In genomic region chr3:112302061-112302830, GRCh38 we compare ENCODE assay signal across 16 cellular contexts. TPM values are rescaled to one million over a fixed set of nuclear protein-coding genes. Genes with fewer than 3 reads are reported as not detected.
DNase-seq lines count a peak whose midpoint lies in the region; ATAC-seq and TF ChIP-seq lines count a peak whose summit lies in the region.
"Had no signal": no experiment of that assay in that cellular context is flagged by ENCODE, and none has a peak within 500 bp of the region (broad histone marks: within the 10 kb centered on the region; RNA-seq: fewer than 3 reads in every experiment).

No MANE protein-coding gene starts in this region.

- intact Hi-C loops in heart left ventricle (cut with DNase I) (no loop called here), tibial artery (cut with DNase I; ENCODE audit: low total_unique reads) (no loop called here)

- H4K20me1 ChIP-seq in fibroblast of lung (ENCODE audit: control insufficient read depth, extremely low read depth, insufficient read depth, low read length) = no peaks in the 10 kb centered on the region

- H3K4me1 ChIP-seq in heart left ventricle (peaks cover 0 to 34% (median 14%) of the 10 kb centered on the region in 12 donors), right atrium auricular region (peaks cover 0 to 13% of the 10 kb centered on the region in 2 donors), fibroblast of lung (ENCODE audit: control insufficient read depth, extremely low read depth, insufficient read depth, low read length) (peaks cover 5% of the 10 kb centered on the region), tibial artery (peaks cover 0 to 18% (median 6%) of the 10 kb centered on the region in 4 donors)
- H3K4me1 ChIP-seq: pancreas had no signal

- H2AFZ ChIP-seq in fibroblast of lung (ENCODE audit: low read length) = peak overlapping the region; percentile 99

- no peaks in the 10 kb centered on the region for H3K79me2 ChIP-seq in fibroblast of lung (ENCODE audit: control insufficient read depth, insufficient read depth, low read length)

- peak overlapping the region in 9 of 12 donors; percentile 44 to 66 (median 49) for H3K4me3 ChIP-seq in heart left ventricle
- H3K4me3 ChIP-seq in right atrium auricular region = peak overlapping the region in 1 of 2 donors; percentile 51
- H3K4me3 ChIP-seq in fibroblast of lung (replicated peaks in 1 of 4; ENCODE audit: control extremely low read depth in 1 of 4, insufficient read depth in 1 of 4, low read depth in 3 of 4, low read length in 4 of 4) = peak overlapping the region in 1 of 4 experiments; percentile 79
- H3K4me3 ChIP-seq in tibial artery = peak overlapping the region; percentile 54 to 59
- H3K4me3 ChIP-seq: pancreas had no signal

- no peak overlapping the region for H3K27ac ChIP-seq in heart left ventricle
- no peak overlapping the region for H3K27ac ChIP-seq in right atrium auricular region
- no peak overlapping the region for H3K27ac ChIP-seq in fibroblast of lung (ENCODE audit: insufficient read depth, low read length)
- H3K27ac ChIP-seq in tibial artery = peak overlapping the region in 1 of 2 donors; percentile 13
- H3K27ac ChIP-seq: pancreas, thyroid gland had no signal

- no peak overlapping the region for H3K9ac ChIP-seq in fibroblast of lung (ENCODE audit: insufficient read depth, low read length)

- H3K36me3 ChIP-seq in heart left ventricle (no peaks in the 10 kb centered on the region), right atrium auricular region (no peaks in the 10 kb centered on the region), fibroblast of lung (ENCODE audit: control insufficient read depth, insufficient read depth, low read length) (no peaks in the 10 kb centered on the region), tibial artery (no peaks in the 10 kb centered on the region)
- H3K36me3 ChIP-seq: pancreas, thyroid gland had no signal

- DNase-seq in heart left ventricle (no peak), right atrium auricular region (ENCODE audit: low spot score) (no peak), SK-N-DZ (ENCODE audit: low spot score) (peak; percentile 78), fibroblast of lung (ENCODE audit: low read depth in 2 of 2) (peak in 1 of 2 donors; percentile 33), tibial artery (no peak)
- no peak for DNase-seq in central memory CD4-positive, alpha-beta T cell
- DNase-seq: activated CD4-positive, alpha-beta memory T cell treated with anti-CD3 and anti-CD28 coated beads for 36 hours; effector memory CD4-positive, alpha-beta T cell; NCI-H1930; SHP77; stimulated activated CD4-positive, alpha-beta T cell treated with anti-CD3 and anti-CD28 coated beads, Interleukin-4, amount 100 ng/mL, for 4 hours; thyroid gland had no signal

- no peak for ATAC-seq in heart left ventricle
- no peak for ATAC-seq in HG03039 (IDR thresholded peaks at IDR 0.05; ENCODE audit: unreplicated experiment)
- ATAC-seq in GM19467 (IDR thresholded peaks at IDR 0.05; ENCODE audit: unreplicated experiment) = no peak
- ATAC-seq: pancreas had no signal

- H3K9me3 ChIP-seq in heart left ventricle (no peaks in the 10 kb centered on the region), right atrium auricular region (no peaks in the 10 kb centered on the region), fibroblast of lung (ENCODE audit: control insufficient read depth, insufficient read depth, low read depth, low read length) (no peaks in the 10 kb centered on the region), tibial artery (no peaks in the 10 kb centered on the region)
- H3K9me3 ChIP-seq: pancreas, thyroid gland had no signal

- 75 to 80% (median 78%) methylated on average over 11 of the region's 11 CpGs for WGBS in heart left ventricle, 4 donors

- H3K27me3 ChIP-seq in heart left ventricle = no peaks in the 10 kb centered on the region
- H3K27me3 ChIP-seq in right atrium auricular region = no peaks in the 10 kb centered on the region
- no peaks in the 10 kb centered on the region for H3K27me3 ChIP-seq in fibroblast of lung (ENCODE audit: control insufficient read depth, insufficient read depth, low read length)
- H3K27me3 ChIP-seq in tibial artery = no peaks in the 10 kb centered on the region
- H3K27me3 ChIP-seq: pancreas, thyroid gland had no signal

- TF ChIP-seq POLR2A in heart left ventricle (IDR thresholded peaks at IDR 0.05) = no peak

- TF ChIP-seq CTCF in heart left ventricle (IDR thresholded peaks at IDR 0.05) (no peak), right atrium auricular region (IDR thresholded peaks at IDR 0.05) (no peak), fibroblast of lung (conservative IDR thresholded peaks at IDR 0.05 in 1 of 2, IDR thresholded peaks at IDR 0.05 in 1 of 2; ENCODE audit: low read depth in 1 of 2, low read length in 2 of 2) (no peak), tibial artery (IDR thresholded peaks at IDR 0.05) (no peak)

- peak overlapping the region; percentile 86 for H3K4me2 ChIP-seq in fibroblast of lung (ENCODE audit: extremely low read depth, insufficient read depth, low read length)

RNA-seq across cellular contexts. Expression of gene SLC9C1, which starts 8.2 kb away (rescaled TPM):
- total RNA-seq in heart left ventricle (1 to 10 TPM in 7 of 9 donors, under 1 TPM in 2; 0.48 to 3.8 (median 1.4) TPM), right atrium auricular region (1 to 10 TPM in 1 of 2 donors, under 1 TPM in 1; 0.35 to 1.3 TPM), fibroblast of lung (under 0.01 TPM in 1 of 2 replicates, not detected in the other)
- polyA plus RNA-seq in heart left ventricle (under 1 TPM; 0.11 to 0.15 TPM), fibroblast of lung (not detected in 2 replicates)
- 0.25 TPM in 1 of 2 replicates, not detected in the other for polyA plus RNA-seq in SK-N-DZ (2014; cell fraction: cytosol; rRNA removed)
- 0.08 TPM in 1 of 2 replicates, not detected in the other for polyA plus RNA-seq in SK-N-DZ (2014; cell fraction: nucleus; rRNA removed)
- polyA plus RNA-seq in fibroblast of lung (2012) = not detected in 2 replicates
- polyA minus RNA-seq in fibroblast of lung (ENCODE audit: low replicate concordance) = not detected in 2 replicates
- total RNA-seq: activated CD4-positive, alpha-beta memory T cell treated with anti-CD3 and anti-CD28 coated beads for 36 hours had no signal
- polyA plus RNA-seq: keratinocyte had no signal

RNA-seq across cellular contexts. Expression of gene CD200, which starts 30.7 kb away (rescaled TPM):
- total RNA-seq in heart left ventricle = 10 to 100 TPM in 1 of 9 donors, 1 to 10 TPM in 3, under 1 TPM in 5; 0.26 to 23.9 (median 0.81) TPM
- polyA plus RNA-seq in heart left ventricle = under 1 TPM; 0.38 to 0.94 TPM
- total RNA-seq in right atrium auricular region = 10 to 100 TPM in 1 of 2 donors, 1 to 10 TPM in 1; 5.7 to 12.1 TPM
- polyA plus RNA-seq in SK-N-DZ (2014; cell fraction: cytosol; rRNA removed) = 3.9 and 6.8 TPM in 2 replicates
- 1.9 and 4.7 TPM in 2 replicates for polyA plus RNA-seq in SK-N-DZ (2014; cell fraction: nucleus; rRNA removed)
- total RNA-seq in fibroblast of lung = 0.17 and 0.26 TPM in 2 replicates
- polyA plus RNA-seq in fibroblast of lung = 0.22 and 2.5 TPM in 2 replicates
- 0.36 and 0.91 TPM in 2 replicates for polyA plus RNA-seq in fibroblast of lung (2012)
- polyA minus RNA-seq in fibroblast of lung (ENCODE audit: low replicate concordance) = not detected in 2 replicates
